ENCODE assay signal across 8 cellular contexts in genomic region chr1:30816211-30817082, GRCh38. TPM values are rescaled to one million over a fixed set of nuclear protein-coding genes. Genes with fewer than 3 reads are reported as not detected.
DNase-seq lines count a peak whose midpoint lies in the region; ATAC-seq, FAIRE-seq and TF ChIP-seq lines count a peak whose summit lies in the region.

No MANE protein-coding gene starts in this region.

- no peak for TF ChIP-seq RAD21 in A549 (conservative IDR thresholded peaks at IDR 0.05 in 1 of 2, IDR thresholded peaks at IDR 0.05 in 1 of 2)

- peak overlapping the region; percentile 10; the same call in 1 of the 3 replicates for H3K4me2 ChIP-seq in A549
- peak overlapping the region; percentile 45 for H3K4me2 ChIP-seq in keratinocyte (ENCODE audit: control insufficient read depth, extremely low read depth, insufficient read depth, low read depth, low read length)

- dilution Hi-C loops in keratinocyte (cut with MboI; ENCODE audit: extremely low pct_ligation_motif_present, low sequenced_read_pairs): loop anchor here (25.0 kb wide), 1 partner anchor 96 kb away; the partner anchor contains the start of gene SDC3

- H3K9me3 ChIP-seq in A549 (no peaks in the 10 kb centered on the region), HUES48 (ENCODE audit: control insufficient read depth, insufficient read depth, low read length) (no peaks in the 10 kb centered on the region), keratinocyte (ENCODE audit: control insufficient read depth, low read depth, low read length) (no peaks in the 10 kb centered on the region), testis (no peaks in the 10 kb centered on the region)

- H3K27me3 ChIP-seq in HUES48 (ENCODE audit: control insufficient read depth, insufficient read depth, low read length): no peaks in the 10 kb centered on the region
- H3K27me3 ChIP-seq in brain microvascular endothelial cell (replicated peaks): no peaks in the 10 kb centered on the region
- H3K27me3 ChIP-seq in keratinocyte (ENCODE audit: control insufficient read depth, extremely low read depth, insufficient read depth, low read length): peaks cover 68% of the 10 kb centered on the region
- no peaks in the 10 kb centered on the region for H3K27me3 ChIP-seq in testis

- no peaks in the 10 kb centered on the region for H3K4me1 ChIP-seq in A549
- H3K4me1 ChIP-seq in HUES48 (ENCODE audit: control insufficient read depth, insufficient read depth, low read length): peaks cover 14% of the 10 kb centered on the region
- H3K4me1 ChIP-seq in keratinocyte (ENCODE audit: control insufficient read depth, extremely low read depth, insufficient read depth, low read length): peaks cover 10% of the 10 kb centered on the region
- no peaks in the 10 kb centered on the region for H3K4me1 ChIP-seq in testis

- FAIRE-seq in A549 (lab: Jason Lieb, UNC) (no peak), keratinocyte (lab: Jason Lieb, UNC) (peak; percentile 57)

- no peak for TF ChIP-seq CTCF in A549 (IDR thresholded peaks at IDR 0.05)
- TF ChIP-seq CTCF in brain microvascular endothelial cell (IDR thresholded peaks at IDR 0.05; ENCODE audit: low read depth, low read length, missing control alignments): no peak
- TF ChIP-seq CTCF in keratinocyte (optimal IDR thresholded peaks at IDR 0.05 in 1 of 3, IDR thresholded peaks at IDR 0.05 in 1 of 3, conservative IDR thresholded peaks at IDR 0.05 in 1 of 3; ENCODE audit: extremely low read depth in 1 of 3, insufficient read depth in 2 of 3, low read length in 3 of 3): no peak
- TF ChIP-seq CTCF in testis (IDR thresholded peaks at IDR 0.05): no peak

- in situ Hi-C loops in brain microvascular endothelial cell (cut with HindIII; ENCODE audit: low pct_ligation_motif_present, low sequenced_read_pairs): no loop called here

- H3K9ac ChIP-seq in HUES48 (ENCODE audit: low read depth, low read length): no peak overlapping the region
- no peak overlapping the region for H3K9ac ChIP-seq in keratinocyte (ENCODE audit: control insufficient read depth, extremely low read depth, insufficient read depth, low read length)

- no peaks in the 10 kb centered on the region for H3K79me2 ChIP-seq in keratinocyte (ENCODE audit: control insufficient read depth, insufficient read depth, low read length)

- no peaks in the 10 kb centered on the region for H3K36me3 ChIP-seq in HUES48 (ENCODE audit: control insufficient read depth, insufficient read depth, low read length)
- H3K36me3 ChIP-seq in brain microvascular endothelial cell (replicated peaks): no peaks in the 10 kb centered on the region
- H3K36me3 ChIP-seq in keratinocyte (ENCODE audit: control insufficient read depth in 2 of 2, extremely low read depth in 1 of 2, insufficient read depth in 2 of 2, low read length in 2 of 2): no peaks in the 10 kb centered on the region
- H3K36me3 ChIP-seq in testis (ENCODE audit: low read depth, missing control alignments): no peaks in the 10 kb centered on the region

- TF ChIP-seq POLR2A in A549 (IDR thresholded peaks at IDR 0.05; ENCODE audit: low read length) (no peak), testis (IDR thresholded peaks at IDR 0.05) (no peak)

- TF ChIP-seq EP300 in A549 (IDR thresholded peaks at IDR 0.05): no peak

- ATAC-seq in A549: peak; percentile 48 to 62; a peak in 4 of 6 replicates
- ATAC-seq in HG03039 (IDR thresholded peaks at IDR 0.05; ENCODE audit: unreplicated experiment): no peak
- no peak for ATAC-seq in GM18907 (IDR thresholded peaks at IDR 0.05; ENCODE audit: unreplicated experiment)

- DNase-seq in A549 (ENCODE audit: low read depth in 1 of 2, low spot score in 1 of 2) (no peak), brain microvascular endothelial cell (peak; percentile 71), keratinocyte (ENCODE audit: low read depth, low spot score) (peak; percentile 58), testis (peak; percentile 68), cortex of kidney (lab: John Stamatoyannopoulos, UW) (no peak)

- CTCF ChIA-PET in A549 (lab: Yijun Ruan, JAX): interaction anchor here (1.5 to 5.2 kb wide), 3 partner anchors 14 to 95 kb away, joined by 3 to 59 read pairs (median 14); no protein-coding TSS in a partner anchor

- H3K27ac ChIP-seq in A549 (peak overlapping the region in 1 of 2 experiments; percentile 39; a peak in 1 of 6 replicates), HUES48 (ENCODE audit: low read depth, low read length) (no peak overlapping the region), brain microvascular endothelial cell (no peak overlapping the region), keratinocyte (ENCODE audit: control insufficient read depth, insufficient read depth, low read length) (no peak overlapping the region), testis (no peak overlapping the region)

- POLR2A ChIA-PET in A549 (lab: Yijun Ruan, JAX): no interaction called here

- H4K20me1 ChIP-seq in keratinocyte (ENCODE audit: control insufficient read depth, extremely low read depth, insufficient read depth, low read length): no peaks in the 10 kb centered on the region

- H3K4me3 ChIP-seq in A549 (no peak overlapping the region), HUES48 (ENCODE audit: low read depth, low read length) (peak overlapping the region; percentile 40; the same call in 1 of the 2 replicates), brain microvascular endothelial cell (ENCODE audit: low read depth, low read length) (no peak overlapping the region), keratinocyte (ENCODE audit: control insufficient read depth in 2 of 3, extremely low read depth in 1 of 3, insufficient read depth in 2 of 3, low read depth in 1 of 3, low read length in 3 of 3) (no peak overlapping the region), testis (no peak overlapping the region)

- no peak overlapping the region for H2AFZ ChIP-seq in keratinocyte (ENCODE audit: control insufficient read depth, low read length)

- intact Hi-C loops in testis (cut with DNase I; ENCODE audit: low total_unique reads): no loop called here

- 62% methylated on average over 8 of the region's 18 CpGs for WGBS in A549 (ENCODE audit: missing lambda C conversion rate)
- 39 to 50% methylated on average over 13 to 18 of the region's 18 CpGs for WGBS in testis, 2 donors

- H3K9me1 ChIP-seq in keratinocyte (ENCODE audit: control insufficient read depth, extremely low read depth, insufficient read depth, low read length): no peaks in the 10 kb centered on the region

TF ChIP-seq in A549, 52 proteins besides CTCF, POLR2A, EP300 and RAD21 (continues in another document):
- TF ChIP-seq KDM1A (IDR thresholded peaks at IDR 0.05; ENCODE audit: low read depth): no peak
- no peak for TF ChIP-seq ZC3H11A (IDR thresholded peaks at IDR 0.05)
- TF ChIP-seq POLR2AphosphoS2 (conservative IDR thresholded peaks at IDR 0.05; ENCODE audit: low read length): no peak
- TF ChIP-seq CBX2 (IDR thresholded peaks at IDR 0.05; ENCODE audit: borderline replicate concordance, low read depth): no peak
- no peak for TF ChIP-seq FOXS1 (CRISPR knock-in tag; IDR thresholded peaks at IDR 0.05)
- TF ChIP-seq CBX8 (IDR thresholded peaks at IDR 0.05): no peak
- no peak for TF ChIP-seq ZSCAN20 (CRISPR knock-in tag; IDR thresholded peaks at IDR 0.05)
- TF ChIP-seq ESRRA (IDR thresholded peaks at IDR 0.05; ENCODE audit: borderline replicate concordance, low read length): no peak
- no peak for TF ChIP-seq USF2 (IDR thresholded peaks at IDR 0.05)
- TF ChIP-seq SMC3 (IDR thresholded peaks at IDR 0.05): no peak
- TF ChIP-seq, protein P1, sequence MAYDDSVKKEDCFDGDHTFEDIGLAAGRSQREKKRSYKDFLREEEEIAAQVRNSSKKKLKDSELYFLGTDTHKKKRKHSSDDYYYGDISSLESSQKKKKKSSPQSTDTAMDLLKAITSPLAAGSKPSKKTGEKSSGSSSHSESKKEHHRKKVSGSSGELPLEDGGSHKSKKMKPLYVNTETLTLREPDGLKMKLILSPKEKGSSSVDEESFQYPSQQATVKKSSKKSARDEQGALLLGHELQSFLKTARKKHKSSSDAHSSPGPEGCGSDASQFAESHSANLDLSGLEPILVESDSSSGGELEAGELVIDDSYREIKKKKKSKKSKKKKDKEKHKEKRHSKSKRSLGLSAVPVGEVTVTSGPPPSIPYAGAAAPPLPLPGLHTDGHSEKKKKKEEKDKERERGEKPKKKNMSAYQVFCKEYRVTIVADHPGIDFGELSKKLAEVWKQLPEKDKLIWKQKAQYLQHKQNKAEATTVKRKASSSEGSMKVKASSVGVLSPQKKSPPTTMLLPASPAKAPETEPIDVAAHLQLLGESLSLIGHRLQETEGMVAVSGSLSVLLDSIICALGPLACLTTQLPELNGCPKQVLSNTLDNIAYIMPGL (CRISPR knock-in tag; IDR thresholded peaks at IDR 0.05; ENCODE audit: borderline replicate concordance): no peak
- no peak for TF ChIP-seq HDAC2 (IDR thresholded peaks at IDR 0.05)

RNA-seq across cellular contexts. Expression of gene LAPTM5, which starts 58.9 kb away (rescaled TPM):
- 0.20 and 0.22 TPM in 2 replicates for polyA plus RNA-seq in A549 (2011; rRNA removed)
- polyA plus RNA-seq in A549 (2012; cell fraction: cytosol; rRNA removed): 0.15 and 0.17 TPM in 2 replicates
- 0.11 and 0.12 TPM in 2 replicates for polyA plus RNA-seq in A549 (2012; cell fraction: nucleus; rRNA removed)
- 0.06 to 0.26 TPM (median 0.09 TPM) in 3 replicates for polyA plus RNA-seq in A549 (2017; fragmentation: RNase III; extraction: RNeasy Plus Mini Kit Qiagen cat#74134 plus additional on column Dnase treatment)
- polyA minus RNA-seq in A549 (2011; rRNA and poly(A)+ RNA removed): 0.29 and 0.63 TPM in 2 replicates
- polyA plus RNA-seq in keratinocyte: 0.18 to 0.40 TPM (median 0.25 TPM) in 3 replicates
- 0.37 TPM for polyA plus RNA-seq in keratinocyte (2011; ENCODE audit: low read depth)
- 0.13 and 0.16 TPM in 2 replicates for polyA plus RNA-seq in keratinocyte (2011; cell fraction: cytosol; rRNA removed)
- polyA plus RNA-seq in keratinocyte (2011; cell fraction: nucleus; rRNA removed): 0.15 TPM in 1 of 2 replicates, not detected in the other
- polyA plus RNA-seq in keratinocyte (2012; ENCODE audit: low replicate concordance): 0.15 and 0.68 TPM in 2 replicates
- polyA minus RNA-seq in keratinocyte: 0.76 to 2.1 TPM in 2 of 3 replicates, not detected in the other
- polyA minus RNA-seq in keratinocyte (2011; cell fraction: cytosol; rRNA and poly(A)+ RNA removed): not detected
- polyA minus RNA-seq in keratinocyte (2011; cell fraction: nucleus; rRNA and poly(A)+ RNA removed): not detected in 2 replicates
- total RNA-seq in testis: 10 to 100 TPM in 1 of 2 donors, 1 to 10 TPM in 1; 2.0 to 16.3 TPM
- 46.9 TPM for polyA plus RNA-seq in testis (ENCODE audit: insufficient read depth, low read depth, low replicate concordance)

Comparison
In these comparisons a context has a peak if more than half of its experiments do, and no peak if none do; other contexts are left out.
1. ATAC-seq: peak in A549 (2 of 2); none in HG03039 (single experiment) and GM18907 (single experiment).
2. DNase-seq: peak in brain microvascular endothelial cell (single experiment), keratinocyte (single experiment) and testis (single experiment); none in A549 (0 of 2) and cortex of kidney (single experiment).
3. RNA of gene LAPTM5, which starts 58.9 kb away (polyA plus RNA-seq): 46.9 TPM in testis (single experiment); 0.06 to 0.26 TPM in A549 and 0.13 to 0.68 TPM in keratinocyte; every median in the first group is over 10 times any median in the second.